In the genomic region with DNA sequence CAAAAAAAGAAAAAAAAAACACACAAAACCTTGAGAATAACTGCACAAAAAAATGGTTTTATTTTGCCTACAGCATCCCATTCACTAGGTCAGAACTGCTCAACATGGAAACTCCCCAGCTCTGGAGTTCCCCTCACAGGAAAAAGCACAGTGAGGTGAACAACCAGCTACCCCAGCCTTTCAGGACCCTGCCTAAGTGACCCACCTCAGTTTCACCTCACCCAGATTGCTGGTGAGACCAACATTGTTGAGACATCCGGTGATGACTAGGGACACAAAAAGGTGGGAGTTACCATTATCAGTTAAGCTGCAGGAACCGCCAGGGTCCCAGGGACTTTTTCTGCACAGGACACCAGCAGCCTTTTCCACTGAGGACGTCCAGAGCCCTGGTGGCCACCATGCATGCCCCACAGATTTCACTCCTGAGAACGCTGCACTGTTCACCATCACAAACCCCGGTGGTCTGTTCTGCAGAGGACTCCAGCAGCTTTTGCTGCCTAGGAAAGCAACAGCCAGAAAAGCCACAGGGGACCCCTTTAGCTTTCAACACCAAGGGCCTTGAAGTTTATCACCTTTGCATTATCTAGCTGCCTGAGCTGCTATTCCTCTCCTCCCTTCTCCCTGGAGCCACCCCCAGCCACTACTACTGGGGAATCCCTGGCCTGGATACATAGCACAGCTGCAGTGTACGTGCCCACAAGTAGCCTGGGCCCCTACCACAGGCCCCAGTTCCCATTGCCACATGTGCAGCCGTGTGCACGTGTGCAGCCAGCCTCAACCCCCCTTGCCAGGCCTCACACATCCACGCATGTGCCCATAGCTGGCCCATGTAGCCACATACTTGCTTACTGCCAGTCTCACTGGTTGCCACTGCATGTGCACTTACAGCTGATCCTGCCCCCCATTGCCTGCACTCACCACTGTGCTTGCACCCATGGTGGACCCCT, we compare ENCODE assay signal across 22 cellular contexts.
DNase-seq lines count a peak whose midpoint lies in the region; ATAC-seq and TF ChIP-seq lines count a peak whose summit lies in the region.
"Had no signal": no experiment of that assay in that cellular context is flagged by ENCODE, and none has a peak within 500 bp of the region (broad histone marks: within the 10 kb centered on the region; RNA-seq: fewer than 3 reads in every experiment).

No MANE protein-coding gene starts in this region.

- ATAC-seq in GM18868 (IDR thresholded peaks at IDR 0.05; ENCODE audit: unreplicated experiment) (peak; percentile 70), GM23338 (peak; percentile 33; the same call in 2 of the 3 replicates), Right ventricle myocardium inferior (no peak)
- peak; percentile 18 for ATAC-seq in naive thymus-derived CD4-positive, alpha-beta T cell

- no peaks in the 10 kb centered on the region for H3K4me1 Mint-ChIP-seq in GM23338
- H3K4me1 Mint-ChIP-seq in naive thymus-derived CD4-positive, alpha-beta T cell = peaks cover 0 to 5% (median 3%) of the 10 kb centered on the region in 7 donors

- no peak overlapping the region for H3K27ac Mint-ChIP-seq in GM23338
- H3K27ac Mint-ChIP-seq in naive thymus-derived CD4-positive, alpha-beta T cell = no peak overlapping the region
- H3K27ac Mint-ChIP-seq: CD4-positive, alpha-beta T cell; HFFc6 had no signal

- H3K27me3 ChIP-seq in GM23338 (ENCODE audit: insufficient read depth) = no peaks in the 10 kb centered on the region
- H3K27me3 ChIP-seq in naive thymus-derived CD4-positive, alpha-beta T cell (ENCODE audit: control insufficient read depth in 2 of 2, insufficient read depth in 2 of 2, low read length in 2 of 2) = no peaks in the 10 kb centered on the region
- H3K27me3 ChIP-seq: MG63, Peyer's patch had no signal

- no peaks in the 10 kb centered on the region for H3K9me3 ChIP-seq in naive thymus-derived CD4-positive, alpha-beta T cell (ENCODE audit: control insufficient read depth in 2 of 3, low read length in 3 of 3)
- H3K9me3 ChIP-seq: A549, Peyer's patch had no signal

- H3K4me2 ChIP-seq in GM23338 = no peak overlapping the region
- H3K4me2 ChIP-seq: A549 had no signal

- H3K9me2 ChIP-seq in GM23338 (ENCODE audit: insufficient read depth) = no peaks in the 10 kb centered on the region

- H4K20me1 ChIP-seq in GM23338 (replicated peaks; ENCODE audit: insufficient read depth) = no peaks in the 10 kb centered on the region

- no peak overlapping the region for H3K4me3 ChIP-seq in GM23338
- no peak overlapping the region for H3K4me3 ChIP-seq in naive thymus-derived CD4-positive, alpha-beta T cell (ENCODE audit: low read length)
- H3K4me3 ChIP-seq: A549, MG63, Peyer's patch, SK-N-MC had no signal

- H3K4me3 Mint-ChIP-seq in GM23338 = no peak overlapping the region
- H3K4me3 Mint-ChIP-seq in naive thymus-derived CD4-positive, alpha-beta T cell = no peak overlapping the region
- H3K4me3 Mint-ChIP-seq: CD4-positive, alpha-beta T cell; HFFc6 had no signal

- H3K27me3 Mint-ChIP-seq in GM23338 (ENCODE audit: insufficient read depth, low read depth, poor library complexity) = no peaks in the 10 kb centered on the region
- peaks cover 0 to 48% (median 0%) of the 10 kb centered on the region in 5 donors for H3K27me3 Mint-ChIP-seq in naive thymus-derived CD4-positive, alpha-beta T cell
- H3K27me3 Mint-ChIP-seq: CD4-positive, alpha-beta T cell had no signal

- no peak for DNase-seq in GM23338 (ENCODE audit: low spot score)
- DNase-seq in SK-N-DZ (ENCODE audit: low spot score) = peak; percentile 13
- no peak for DNase-seq in naive thymus-derived CD4-positive, alpha-beta T cell
- DNase-seq in Right ventricle myocardium inferior (ENCODE audit: missing footprints) = no peak
- no peak for DNase-seq in HuH-7 (ENCODE audit: low spot score)
- DNase-seq in stimulated activated naive CD4-positive, alpha-beta T cell treated with Interleukin-2 at 50 U/mL for 16 hours (lab: John Stamatoyannopoulos, UW) = no peak
- no peak for DNase-seq in NCI-H1105 (lab: John Stamatoyannopoulos, UW)
- DNase-seq: CD4-positive, alpha-beta T cell; EL; HFFc6; Kasumi-1; MG63; NCI-H1048; NCI-H146; NCI-H2081; NCI-H2171 treated with DMSO at 0.1 percent for 48 hours; NCI-H446; NCI-H69; Peyer's patch had no signal

- TF ChIP-seq CTCF in GM23338 (conservative IDR thresholded peaks at IDR 0.05; ENCODE audit: low read depth in 2 of 2) = no peak

- peaks cover 19% of the 10 kb centered on the region; the same call in 2 of the 3 replicates for H3K36me3 Mint-ChIP-seq in GM23338 (ENCODE audit: low read depth)
- no peaks in the 10 kb centered on the region for H3K36me3 Mint-ChIP-seq in naive thymus-derived CD4-positive, alpha-beta T cell

- no peaks in the 10 kb centered on the region for H3K79me2 ChIP-seq in GM23338 (replicated peaks; ENCODE audit: insufficient read depth)

- peaks cover 37% of the 10 kb centered on the region for H3K9me3 Mint-ChIP-seq in GM23338
- H3K9me3 Mint-ChIP-seq in naive thymus-derived CD4-positive, alpha-beta T cell = peaks cover 0 to 1% (median 0%) of the 10 kb centered on the region in 11 donors
- H3K9me3 Mint-ChIP-seq: CD4-positive, alpha-beta T cell had no signal

- no peak overlapping the region for H3K27ac ChIP-seq in GM23338 (ENCODE audit: low read depth)
- H3K27ac ChIP-seq in naive thymus-derived CD4-positive, alpha-beta T cell (ENCODE audit: low read depth, low read length) = no peak overlapping the region
- H3K27ac ChIP-seq: A549, Peyer's patch, SK-N-MC had no signal

- no peaks in the 10 kb centered on the region for H3K36me3 ChIP-seq in GM23338 (ENCODE audit: insufficient read depth)
- H3K36me3 ChIP-seq in naive thymus-derived CD4-positive, alpha-beta T cell (ENCODE audit: control insufficient read depth in 2 of 3, insufficient read depth in 3 of 3, low read length in 3 of 3) = no peaks in the 10 kb centered on the region
- H3K36me3 ChIP-seq: MG63, Peyer's patch had no signal

- no peaks in the 10 kb centered on the region for H3K4me1 ChIP-seq in GM23338 (ENCODE audit: insufficient read depth)
- no peaks in the 10 kb centered on the region for H3K4me1 ChIP-seq in naive thymus-derived CD4-positive, alpha-beta T cell (ENCODE audit: control insufficient read depth in 2 of 2, insufficient read depth in 2 of 2, low read length in 2 of 2)
- H3K4me1 ChIP-seq: A549, Peyer's patch had no signal

- CTCF ChIA-PET in naive thymus-derived CD4-positive, alpha-beta T cell (lab: Charles Lee) = interaction anchor here (0.6 to 6.6 kb wide), 4 partner anchors 13 to 232 kb away, joined by 3 to 42 read pairs (median 8); no protein-coding TSS in a partner anchor

- intact Hi-C loops in naive thymus-derived CD4-positive, alpha-beta T cell (cut with micrococcal nuclease) = loop anchor here in 1 of 2 donors (5.0 to 10.0 kb wide), 2 partner anchors 138 to 341 kb away; no protein-coding TSS in a partner anchor
- intact Hi-C loops in Right ventricle myocardium inferior (cut with DNase I) = no loop called here

- POLR2A ChIA-PET in naive thymus-derived CD4-positive, alpha-beta T cell (lab: Charles Lee) = no interaction called here

- H3F3A ChIP-seq in GM23338 (replicated peaks; ENCODE audit: low read depth) = no peaks in the 10 kb centered on the region

- no peak overlapping the region for H2AFZ ChIP-seq in GM23338

TF ChIP-seq in GM23338, 12 proteins besides CTCF, POLR2A, EP300 and RAD21:
- TF ChIP-seq EZH2phosphoT487 (IDR thresholded peaks at IDR 0.05; ENCODE audit: unreplicated experiment) (no peak), POLR2AphosphoS5 (IDR thresholded peaks at IDR 0.05; ENCODE audit: low read depth) (no peak), NANOG (IDR thresholded peaks at IDR 0.05; ENCODE audit: borderline replicate concordance) (no peak), JUNB (IDR thresholded peaks at IDR 0.05; ENCODE audit: unreplicated experiment) (no peak), ZNF331 (CRISPR knock-in tag; IDR thresholded peaks at IDR 0.05; ENCODE audit: low read depth) (no peak)
- TF ChIP-seq, protein P1, sequence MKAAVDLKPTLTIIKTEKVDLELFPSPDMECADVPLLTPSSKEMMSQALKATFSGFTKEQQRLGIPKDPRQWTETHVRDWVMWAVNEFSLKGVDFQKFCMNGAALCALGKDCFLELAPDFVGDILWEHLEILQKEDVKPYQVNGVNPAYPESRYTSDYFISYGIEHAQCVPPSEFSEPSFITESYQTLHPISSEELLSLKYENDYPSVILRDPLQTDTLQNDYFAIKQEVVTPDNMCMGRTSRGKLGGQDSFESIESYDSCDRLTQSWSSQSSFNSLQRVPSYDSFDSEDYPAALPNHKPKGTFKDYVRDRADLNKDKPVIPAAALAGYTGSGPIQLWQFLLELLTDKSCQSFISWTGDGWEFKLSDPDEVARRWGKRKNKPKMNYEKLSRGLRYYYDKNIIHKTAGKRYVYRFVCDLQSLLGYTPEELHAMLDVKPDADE (IDR thresholded peaks at IDR 0.05) = no peak
TF ChIP-seq in GM23338: peak in this region for 0.
